In genomic region chr19:29170554-29170953, GRCh38 we compare ENCODE assay signal across 26 cellular contexts.
"Had no signal": no experiment of that assay in that cellular context is flagged by ENCODE, and none has a peak within 500 bp of the region (broad histone marks: within the 10 kb centered on the region; RNA-seq: fewer than 3 reads in every experiment).

No MANE protein-coding gene starts in this region.

- H3K36me3 ChIP-seq: vagina had no signal

- H3K27ac Mint-ChIP-seq: activated CD4-positive, alpha-beta T cell treated with anti-CD3 and anti-CD28 coated beads for 36 hours; endodermal cell; immature natural killer cell; nephron; T-cell had no signal

- H3K4me1 Mint-ChIP-seq: activated CD4-positive, alpha-beta T cell treated with anti-CD3 and anti-CD28 coated beads for 36 hours; endodermal cell; nephron; T-cell had no signal

- H3K4me1 ChIP-seq: testis, vagina had no signal

- H3K9me3 Mint-ChIP-seq: endodermal cell had no signal

- H3K27me3 ChIP-seq: testis, vagina had no signal

- H3K27ac ChIP-seq: testis, vagina had no signal

- H3K9me3 ChIP-seq: testis, vagina had no signal

- H3K4me3 ChIP-seq: testis, vagina had no signal

- FAIRE-seq: kidney had no signal

- H3K36me3 Mint-ChIP-seq: T-cell had no signal

- H3K4me3 Mint-ChIP-seq: activated CD4-positive, alpha-beta T cell treated with anti-CD3 and anti-CD28 coated beads for 36 hours; activated T-cell treated with anti-CD3 and anti-CD28 coated beads, Interleukin-2, amount 50 U/mL, for 4 hours; endodermal cell; immature natural killer cell; nephron; T-cell had no signal

- ATAC-seq: activated CD4-positive, alpha-beta T cell treated with anti-CD3 and anti-CD28 coated beads for 36 hours; activated T-cell treated with anti-CD3 and anti-CD28 coated beads, Interleukin-2, amount 50 U/mL, for 4 hours; esophagus mucosa; left colon; right cardiac atrium; T-cell had no signal

- DNase-seq: activated CD4-positive, alpha-beta T cell treated with anti-CD3 and anti-CD28 coated beads for 36 hours; activated CD4-positive, CD25-positive, alpha-beta regulatory T cell; activated CD8-positive, alpha-beta memory T cell treated with anti-CD3 and anti-CD28 coated beads, Interleukin-2, amount 50 U/mL, for 48 hours; activated naive CD4-positive, alpha-beta T cell treated with Interleukin-2 at 50 U/mL for 16 hours; activated T-cell treated with anti-CD3 and anti-CD28 coated beads, Interleukin-2, amount 50 U/mL, for 4 hours; amygdala; caudate nucleus; endodermal cell; foreskin fibroblast; head of caudate nucleus; hippocampal formation; immature natural killer cell; kidney; left colon; mammary epithelial cell; posterior cingulate gyrus; right cardiac atrium; stimulated activated CD4-positive, alpha-beta T cell treated with anti-CD3 and anti-CD28 coated beads, Interleukin-15, amount 100 ng/mL, for 24 hours; stimulated activated CD4-positive, alpha-beta T cell treated with anti-CD3 and anti-CD28 coated beads, Interleukin-2, amount 100 ng/mL, for 24 hours; stimulated activated naive CD4-positive, alpha-beta T cell; T-cell; testis; trophoblast cell had no signal
